12 cellular contexts compared by ENCODE assay signal in the genomic region with DNA sequence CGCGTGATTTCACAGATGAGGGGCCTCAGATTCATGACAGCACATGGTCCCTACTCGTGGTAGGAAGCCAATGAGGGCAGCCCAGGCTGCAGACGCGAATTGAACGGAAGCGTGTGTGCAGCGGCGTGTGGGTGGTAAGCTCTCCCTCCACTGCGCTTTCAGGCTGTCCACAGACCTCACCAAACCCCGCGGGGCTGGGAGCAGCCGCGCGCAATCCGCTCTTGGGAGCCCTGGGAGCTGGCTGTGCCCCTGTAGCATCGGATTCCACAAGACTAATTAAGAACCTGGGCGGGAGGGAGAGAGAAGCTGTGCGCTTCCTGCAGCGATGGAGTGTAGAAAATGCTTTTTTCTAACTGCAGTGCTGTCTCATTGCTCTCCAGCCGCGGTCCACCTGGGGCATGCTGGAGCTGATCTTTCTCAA.
DNase-seq lines count a peak whose midpoint lies in the region; ATAC-seq and TF ChIP-seq lines count a peak whose summit lies in the region.
"Had no signal": no experiment of that assay in that cellular context is flagged by ENCODE, and none has a peak within 500 bp of the region (broad histone marks: within the 10 kb centered on the region; RNA-seq: fewer than 3 reads in every experiment).

No MANE protein-coding gene starts in this region.

- H3K4me1 ChIP-seq in lower lobe of right lung (no peaks in the 10 kb centered on the region), upper lobe of right lung (no peaks in the 10 kb centered on the region)
- H3K4me1 ChIP-seq: parathyroid adenoma had no signal

- peak overlapping the region; percentile 61 for H3K4me3 Mint-ChIP-seq in dendritic cell treated with granulocyte-macrophage colony-stimulating factor and Interleukin-4, amounts not matched to agents 40 ng/mL and 50 ng/mL, for 4 days

- no peak for DNase-seq in Right ventricle myocardium inferior (ENCODE audit: missing footprints)
- no peak for DNase-seq in cardiac septum (ENCODE audit: low spot score)
- DNase-seq in lower lobe of right lung = no peak
- DNase-seq in upper lobe of right lung = peak; percentile 68
- DNase-seq in activated gamma-delta T cell treated with Interleukin-2 at 50 U/mL for 16 hours = no peak
- DNase-seq: C1 segment of cervical spinal cord, GOT3, T-helper 9 cell had no signal

- no peak overlapping the region for H3K27ac Mint-ChIP-seq in dendritic cell treated with granulocyte-macrophage colony-stimulating factor and Interleukin-4, amounts not matched to agents 40 ng/mL and 50 ng/mL, for 4 days

- no peaks in the 10 kb centered on the region for H3K9me3 Mint-ChIP-seq in dendritic cell treated with granulocyte-macrophage colony-stimulating factor and Interleukin-4, amounts not matched to agents 40 ng/mL and 50 ng/mL, for 4 days

- peaks cover 27% of the 10 kb centered on the region for H3K27me3 Mint-ChIP-seq in dendritic cell treated with granulocyte-macrophage colony-stimulating factor and Interleukin-4, amounts not matched to agents 40 ng/mL and 50 ng/mL, for 4 days

- H3K27ac ChIP-seq in lower lobe of right lung (no peak overlapping the region), upper lobe of right lung (no peak overlapping the region)
- H3K27ac ChIP-seq: parathyroid adenoma had no signal

- ATAC-seq in Right ventricle myocardium inferior (peak; percentile 57), lower lobe of right lung (peak; percentile 36 to 73), upper lobe of right lung (peak; percentile 75), GM19467 (IDR thresholded peaks at IDR 0.05; ENCODE audit: unreplicated experiment) (no peak), GM18502 (IDR thresholded peaks at IDR 0.05; ENCODE audit: poor library complexity, unreplicated experiment) (no peak)

- H3K9me3 ChIP-seq in lower lobe of right lung (no peaks in the 10 kb centered on the region), upper lobe of right lung (no peaks in the 10 kb centered on the region)

- TF ChIP-seq CTCF in lower lobe of right lung (IDR thresholded peaks at IDR 0.05) (no peak), upper lobe of right lung (IDR thresholded peaks at IDR 0.05) (no peak)

- H3K36me3 ChIP-seq in lower lobe of right lung (no peaks in the 10 kb centered on the region), upper lobe of right lung (no peaks in the 10 kb centered on the region)

- H3K4me3 ChIP-seq in lower lobe of right lung (peak overlapping the region; percentile 27), upper lobe of right lung (peak overlapping the region; percentile 21)

- peaks cover 9% of the 10 kb centered on the region for H3K4me1 Mint-ChIP-seq in dendritic cell treated with granulocyte-macrophage colony-stimulating factor and Interleukin-4, amounts not matched to agents 40 ng/mL and 50 ng/mL, for 4 days (ENCODE audit: low read depth)

- H3K27me3 ChIP-seq in lower lobe of right lung (ENCODE audit: low read depth) (no peaks in the 10 kb centered on the region), upper lobe of right lung (no peaks in the 10 kb centered on the region)

- no peaks in the 10 kb centered on the region for H3K36me3 Mint-ChIP-seq in dendritic cell treated with granulocyte-macrophage colony-stimulating factor and Interleukin-4, amounts not matched to agents 40 ng/mL and 50 ng/mL, for 4 days (ENCODE audit: low read depth)

- intact Hi-C loops in Right ventricle myocardium inferior (cut with DNase I) (no loop called here), cardiac septum (cut with DNase I) (no loop called here), lower lobe of right lung (cut with DNase I) (no loop called here), upper lobe of right lung (cut with DNase I) (no loop called here)
- intact Hi-C loops in dendritic cell treated with granulocyte-macrophage colony-stimulating factor and Interleukin-4, amounts not matched to agents 40 ng/mL and 50 ng/mL, for 4 days (cut with micrococcal nuclease) = no loop called here

Comparison
In these comparisons a context has a peak if more than half of its experiments do, and no peak if none do; other contexts are left out.
1. ATAC-seq: peak in Right ventricle myocardium inferior (single experiment), lower lobe of right lung (2 of 2) and upper lobe of right lung (single experiment); none in GM19467 (single experiment) and GM18502 (single experiment).